ENCODE assay signal across 15 cellular contexts in the genomic region with DNA sequence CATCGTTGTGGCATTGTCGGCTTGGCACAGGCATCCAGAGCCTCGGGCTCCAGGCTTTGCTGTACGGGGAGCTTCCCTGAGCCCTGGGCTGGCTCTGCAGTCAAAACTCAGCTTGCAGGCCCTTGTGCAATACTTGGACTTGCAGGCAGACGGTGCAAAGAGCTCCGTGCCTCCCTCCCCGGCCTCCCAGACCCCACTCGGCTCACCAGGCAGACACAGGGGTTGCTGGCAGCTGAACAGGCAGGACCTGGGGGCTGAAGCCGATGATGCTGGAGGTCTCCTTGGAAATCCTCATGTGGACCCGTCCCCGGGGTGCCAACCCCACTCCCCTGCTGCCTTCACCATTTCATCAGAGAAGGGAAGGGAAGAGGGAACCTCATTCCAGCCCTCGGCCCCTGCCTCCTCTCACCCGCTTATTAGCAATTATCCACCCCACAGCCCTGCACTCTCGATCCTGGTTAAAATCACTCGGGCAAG. TPM values are rescaled to one million over a fixed set of nuclear protein-coding genes. Genes with fewer than 3 reads are reported as not detected.
DNase-seq lines count a peak whose midpoint lies in the region; ATAC-seq and TF ChIP-seq lines count a peak whose summit lies in the region.
"Had no signal": no experiment of that assay in that cellular context is flagged by ENCODE, and none has a peak within 500 bp of the region (broad histone marks: within the 10 kb centered on the region; RNA-seq: fewer than 3 reads in every experiment).

No MANE protein-coding gene starts in this region.

- H2BK120ac ChIP-seq in mesendoderm (ENCODE audit: low read depth, low read length): no peak overlapping the region

- CTCF ChIA-PET in activated naive CD4-positive, alpha-beta T cell treated with anti-CD3 and anti-CD28 coated beads, Interleukin-2, amount 10 ng/mL, durations not matched to agents 7 days and 5 days (lab: Charles Lee): interaction anchor here (0.9 to 1.0 kb wide), 3 partner anchors 10 to 189 kb away, joined by 3 to 4 read pairs (median 3); no protein-coding TSS in a partner anchor

- H3K18ac ChIP-seq in mesendoderm (ENCODE audit: low read length): no peak overlapping the region

- ATAC-seq in central memory CD8-positive, alpha-beta T cell (replicated peaks; ENCODE audit: extremely low read depth, poor library complexity, severe bottlenecking): peak; percentile 13
- ATAC-seq: left colon, psoas muscle had no signal

- H3K36me3 ChIP-seq in neural progenitor cell (no peaks in the 10 kb centered on the region), mesendoderm (ENCODE audit: control insufficient read depth, insufficient read depth, low read length) (no peaks in the 10 kb centered on the region), suprapubic skin (no peaks in the 10 kb centered on the region)

- H4K20me1 ChIP-seq in neural progenitor cell (ENCODE audit: low read depth): no peaks in the 10 kb centered on the region

- H3K27me3 ChIP-seq in neural progenitor cell (no peaks in the 10 kb centered on the region), mesendoderm (ENCODE audit: insufficient read depth, low read length, poor library complexity) (no peaks in the 10 kb centered on the region), suprapubic skin (peaks cover 9% of the 10 kb centered on the region)
- H3K27me3 ChIP-seq: hepatocyte had no signal

- peaks cover 25% of the 10 kb centered on the region for H3K4me1 Mint-ChIP-seq in activated naive CD4-positive, alpha-beta T cell treated with anti-CD3 and anti-CD28 coated beads, Interleukin-2, amount 10 ng/mL, durations not matched to agents 7 days and 5 days
- peaks cover 27% of the 10 kb centered on the region for H3K4me1 Mint-ChIP-seq in central memory CD8-positive, alpha-beta T cell
- peaks cover 4% of the 10 kb centered on the region for H3K4me1 Mint-ChIP-seq in neural progenitor cell

- no peak overlapping the region for H3K4me3 Mint-ChIP-seq in activated naive CD4-positive, alpha-beta T cell treated with anti-CD3 and anti-CD28 coated beads, Interleukin-2, amount 10 ng/mL, durations not matched to agents 7 days and 5 days
- H3K4me3 Mint-ChIP-seq in central memory CD8-positive, alpha-beta T cell: no peak overlapping the region
- H3K4me3 Mint-ChIP-seq in neural progenitor cell: no peak overlapping the region
- H3K4me3 Mint-ChIP-seq: brain had no signal

- TF ChIP-seq CTCF in neural progenitor cell (IDR thresholded peaks at IDR 0.05) (no peak), suprapubic skin (IDR thresholded peaks at IDR 0.05) (no peak)

- no peak overlapping the region for H2BK15ac ChIP-seq in mesendoderm (replicated peaks; ENCODE audit: low read depth)

- H3K9me3 Mint-ChIP-seq in activated naive CD4-positive, alpha-beta T cell treated with anti-CD3 and anti-CD28 coated beads, Interleukin-2, amount 10 ng/mL, durations not matched to agents 7 days and 5 days: no peaks in the 10 kb centered on the region
- no peaks in the 10 kb centered on the region for H3K9me3 Mint-ChIP-seq in central memory CD8-positive, alpha-beta T cell
- H3K9me3 Mint-ChIP-seq in neural progenitor cell: no peaks in the 10 kb centered on the region

- no peak overlapping the region for H3K27ac ChIP-seq in neural progenitor cell
- no peak overlapping the region for H3K27ac ChIP-seq in mesendoderm (ENCODE audit: low read depth, low read length)
- H3K27ac ChIP-seq in suprapubic skin: no peak overlapping the region
- H3K27ac ChIP-seq: hepatocyte, psoas muscle had no signal

- no peaks in the 10 kb centered on the region for H3F3A ChIP-seq in neural progenitor cell (ENCODE audit: low read depth)

- H4K8ac ChIP-seq in mesendoderm (ENCODE audit: low read depth, low read length): no peak overlapping the region

- peak overlapping the region; percentile 73 for H3K27ac Mint-ChIP-seq in activated naive CD4-positive, alpha-beta T cell treated with anti-CD3 and anti-CD28 coated beads, Interleukin-2, amount 10 ng/mL, durations not matched to agents 7 days and 5 days
- peak overlapping the region; percentile 93 for H3K27ac Mint-ChIP-seq in central memory CD8-positive, alpha-beta T cell (ENCODE audit: low read depth)
- peak overlapping the region; percentile 39 for H3K27ac Mint-ChIP-seq in neural progenitor cell

- H3K36me3 Mint-ChIP-seq in activated naive CD4-positive, alpha-beta T cell treated with anti-CD3 and anti-CD28 coated beads, Interleukin-2, amount 10 ng/mL, durations not matched to agents 7 days and 5 days: peaks cover 53% of the 10 kb centered on the region
- peaks cover 30% of the 10 kb centered on the region for H3K36me3 Mint-ChIP-seq in central memory CD8-positive, alpha-beta T cell (ENCODE audit: insufficient read depth)
- no peaks in the 10 kb centered on the region for H3K36me3 Mint-ChIP-seq in neural progenitor cell
- H3K36me3 Mint-ChIP-seq: brain had no signal

- no peaks in the 10 kb centered on the region for H3K79me2 ChIP-seq in neural progenitor cell (ENCODE audit: low read depth)
- no peaks in the 10 kb centered on the region for H3K79me2 ChIP-seq in mesendoderm (ENCODE audit: control insufficient read depth, insufficient read depth, low read length)
- H3K79me2 ChIP-seq: hepatocyte had no signal

- H3K27me3 Mint-ChIP-seq in activated naive CD4-positive, alpha-beta T cell treated with anti-CD3 and anti-CD28 coated beads, Interleukin-2, amount 10 ng/mL, durations not matched to agents 7 days and 5 days: no peaks in the 10 kb centered on the region
- no peaks in the 10 kb centered on the region for H3K27me3 Mint-ChIP-seq in central memory CD8-positive, alpha-beta T cell
- H3K27me3 Mint-ChIP-seq in neural progenitor cell (ENCODE audit: insufficient read depth, low read depth): peaks cover 2% of the 10 kb centered on the region

- H3K4me2 ChIP-seq in neural progenitor cell (no peak overlapping the region), mesendoderm (ENCODE audit: low read length) (no peak overlapping the region)
- H3K4me2 ChIP-seq: hepatocyte had no signal

- WGBS in mesendoderm (ENCODE audit: extremely low coverage, insufficient coverage, low lambda C conversion rate): no CpG with 5 or more reads among the region's 15 CpGs
- WGBS in suprapubic skin: 65% methylated on average over 15 of the region's 15 CpGs

- no peak overlapping the region for H2BK5ac ChIP-seq in mesendoderm (ENCODE audit: low read length)

- H3K9ac ChIP-seq in neural progenitor cell (no peak overlapping the region), mesendoderm (ENCODE audit: low read length) (no peak overlapping the region)

- no peak overlapping the region for H3K4ac ChIP-seq in mesendoderm (ENCODE audit: low read depth, low read length)

- H3K56ac ChIP-seq in mesendoderm (ENCODE audit: low read length): no peak overlapping the region

- no peaks in the 10 kb centered on the region for H3K4me1 ChIP-seq in neural progenitor cell
- no peaks in the 10 kb centered on the region for H3K4me1 ChIP-seq in mesendoderm (ENCODE audit: control insufficient read depth, low read depth, low read length)
- no peaks in the 10 kb centered on the region for H3K4me1 ChIP-seq in suprapubic skin
- H3K4me1 ChIP-seq: psoas muscle had no signal

- H3K79me1 ChIP-seq in mesendoderm (ENCODE audit: low read length): no peaks in the 10 kb centered on the region

- no peak for TF ChIP-seq POLR2A in suprapubic skin (IDR thresholded peaks at IDR 0.05)

- TF ChIP-seq EP300 in suprapubic skin (IDR thresholded peaks at IDR 0.05): no peak

- H3K9me3 ChIP-seq in neural progenitor cell (ENCODE audit: low read depth) (no peaks in the 10 kb centered on the region), suprapubic skin (no peaks in the 10 kb centered on the region)
- H3K9me3 ChIP-seq: psoas muscle had no signal

- H2AFZ ChIP-seq in neural progenitor cell (replicated peaks): peak overlapping the region; percentile 82
- H2AFZ ChIP-seq: hepatocyte had no signal

- DNase-seq in activated naive CD4-positive, alpha-beta T cell treated with anti-CD3 and anti-CD28 coated beads, Interleukin-2, amount 10 ng/mL, durations not matched to agents 7 days and 5 days: no peak
- DNase-seq in activated naive CD4-positive, alpha-beta T cell treated with anti-CD3 and anti-CD28 coated beads, Interleukin-2, amount 50 U/mL, for 16 hours: no peak
- DNase-seq in HuH-7.5 (ENCODE audit: low spot score): peak; percentile 65
- DNase-seq in central memory CD8-positive, alpha-beta T cell (ENCODE audit: low spot score in 2 of 2): no peak
- DNase-seq in neural progenitor cell (ENCODE audit: low spot score): no peak
- DNase-seq in mesendoderm: no peak
- no peak for DNase-seq in suprapubic skin (ENCODE audit: low spot score in 2 of 2)
- DNase-seq in nucleus accumbens (lab: John Stamatoyannopoulos, UW): no peak
- DNase-seq: activated CD4-positive, alpha-beta T cell treated with anti-CD3 and anti-CD28 coated beads for 4 hours; GDM1; NCI-H82; psoas muscle had no signal

- H2AK5ac ChIP-seq in mesendoderm (ENCODE audit: low read length): no peak overlapping the region

- no peak overlapping the region for H3K23ac ChIP-seq in mesendoderm (ENCODE audit: low read length)

- no peak overlapping the region for H3K4me3 ChIP-seq in neural progenitor cell
- H3K4me3 ChIP-seq in mesendoderm (ENCODE audit: low read length): no peak overlapping the region
- no peak overlapping the region for H3K4me3 ChIP-seq in suprapubic skin
- H3K4me3 ChIP-seq: hepatocyte, psoas muscle had no signal

- H4K5ac ChIP-seq in mesendoderm (ENCODE audit: low read length): no peak overlapping the region

RNA-seq across cellular contexts. Expression of a gene that starts 59.6 kb away (rescaled TPM):
- total RNA-seq in neural progenitor cell (ENCODE audit: low replicate concordance) (32.2 and 34.7 TPM in 2 replicates), suprapubic skin (10 to 100 TPM in 3 of 4 donors, 1 to 10 TPM in 1; 9.7 to 15.0 (median 13.3) TPM)
- polyA plus RNA-seq in mesendoderm (2013, experiment 1 of 2): 46.1 TPM
- 47.4 TPM for polyA plus RNA-seq in mesendoderm (2013, experiment 2 of 2)

Comparison
In these comparisons a context has a peak if more than half of its experiments do, and no peak if none do; other contexts are left out.
1. H3K27ac Mint-ChIP-seq: peak in every context shown above with its lines; median percentile 93 in central memory CD8-positive, alpha-beta T cell; 73 in activated naive CD4-positive, alpha-beta T cell treated with anti-CD3 and anti-CD28 coated beads, Interleukin-2, amount 10 ng/mL, durations not matched to agents 7 days and 5 days; 39 in neural progenitor cell.